In the genomic region with DNA sequence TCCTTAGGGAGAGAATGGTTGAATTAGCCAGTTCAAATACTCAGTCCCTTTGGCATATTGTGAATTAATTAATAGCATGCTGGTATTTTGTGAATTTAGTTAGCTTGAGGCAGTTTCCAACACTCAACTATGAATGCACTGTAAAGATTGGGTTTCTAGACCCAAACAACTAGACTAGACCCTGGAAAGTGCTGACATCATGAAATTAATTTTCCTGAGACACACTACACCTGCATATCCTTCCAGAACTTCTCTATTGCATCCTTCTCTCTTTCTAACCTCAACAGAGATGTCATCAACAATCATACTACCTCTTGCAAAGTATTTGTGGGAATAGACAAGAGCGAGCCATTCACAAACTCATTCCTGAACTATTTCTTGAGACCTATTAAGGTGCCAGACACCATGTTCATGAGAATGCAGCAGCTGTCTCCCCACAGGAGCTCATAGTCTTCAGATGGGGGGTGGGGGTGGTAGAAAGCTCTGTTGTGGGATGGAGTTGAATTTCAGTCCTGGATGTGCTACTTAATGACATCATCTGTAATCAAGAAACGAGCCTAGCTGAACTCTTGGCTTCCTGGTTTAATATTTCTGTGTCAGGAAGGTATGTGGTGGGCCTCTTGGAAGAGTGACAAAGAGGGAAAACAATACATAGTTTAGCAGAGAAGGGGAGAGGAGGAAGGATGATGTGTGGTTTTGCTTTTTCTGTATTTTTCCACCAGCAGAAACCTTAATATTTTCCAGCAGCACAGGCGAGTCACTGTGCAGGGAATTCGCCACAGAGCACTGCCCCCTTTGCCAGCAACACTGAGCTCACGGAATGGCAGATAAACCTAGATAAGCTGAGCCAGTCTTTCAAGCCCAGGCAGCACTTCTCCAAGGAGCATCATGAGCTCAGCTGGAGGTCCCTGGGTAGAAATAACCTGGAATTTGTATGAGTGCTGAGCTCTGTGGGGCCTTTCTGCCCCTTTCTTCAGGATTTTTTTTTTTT, we compare ENCODE assay signal across 1 cellular context.
TF ChIP-seq lines count a peak whose summit lies in the region.

No MANE protein-coding gene starts in this region.

TF ChIP-seq in HEK293, 187 proteins besides CTCF, POLR2A, EP300 and RAD21 (continued from another document):
- TF ChIP-seq, protein P1, sequence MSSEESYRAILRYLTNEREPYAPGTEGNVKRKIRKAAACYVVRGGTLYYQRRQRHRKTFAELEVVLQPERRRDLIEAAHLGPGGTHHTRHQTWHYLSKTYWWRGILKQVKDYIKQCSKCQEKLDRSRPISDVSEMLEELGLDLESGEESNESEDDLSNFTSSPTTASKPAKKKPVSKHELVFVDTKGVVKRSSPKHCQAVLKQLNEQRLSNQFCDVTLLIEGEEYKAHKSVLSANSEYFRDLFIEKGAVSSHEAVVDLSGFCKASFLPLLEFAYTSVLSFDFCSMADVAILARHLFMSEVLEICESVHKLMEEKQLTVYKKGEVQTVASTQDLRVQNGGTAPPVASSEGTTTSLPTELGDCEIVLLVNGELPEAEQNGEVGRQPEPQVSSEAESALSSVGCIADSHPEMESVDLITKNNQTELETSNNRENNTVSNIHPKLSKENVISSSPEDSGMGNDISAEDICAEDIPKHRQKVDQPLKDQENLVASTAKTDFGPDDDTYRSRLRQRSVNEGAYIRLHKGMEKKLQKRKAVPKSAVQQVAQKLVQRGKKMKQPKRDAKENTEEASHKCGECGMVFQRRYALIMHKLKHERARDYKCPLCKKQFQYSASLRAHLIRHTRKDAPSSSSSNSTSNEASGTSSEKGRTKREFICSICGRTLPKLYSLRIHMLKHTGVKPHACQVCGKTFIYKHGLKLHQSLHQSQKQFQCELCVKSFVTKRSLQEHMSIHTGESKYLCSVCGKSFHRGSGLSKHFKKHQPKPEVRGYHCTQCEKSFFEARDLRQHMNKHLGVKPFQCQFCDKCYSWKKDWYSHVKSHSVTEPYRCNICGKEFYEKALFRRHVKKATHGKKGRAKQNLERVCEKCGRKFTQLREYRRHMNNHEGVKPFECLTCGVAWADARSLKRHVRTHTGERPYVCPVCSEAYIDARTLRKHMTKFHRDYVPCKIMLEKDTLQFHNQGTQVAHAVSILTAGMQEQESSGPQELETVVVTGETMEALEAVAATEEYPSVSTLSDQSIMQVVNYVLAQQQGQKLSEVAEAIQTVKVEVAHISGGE (tag by site-specific recombination; conservative IDR thresholded peaks at IDR 0.05; ENCODE audit: low read depth) = no peak
- TF ChIP-seq ZNF558 (tag by site-specific recombination; IDR thresholded peaks at IDR 0.05) (0 out of 2 replicates have a peak, but pooled peaks have one; percentile 13), ZFP69B (tag by site-specific recombination; IDR thresholded peaks at IDR 0.05) (0 out of 2 replicates have a peak, but pooled peaks have one; percentile 16)
